ENCODE assay signal across 8 cellular contexts in genomic region chr9:99040911-99041582, GRCh38.
A peak's percentile ranks its signal among the peaks of the same experiment; 100 is the strongest.
DNase-seq lines count a peak whose midpoint lies in the region; ATAC-seq and TF ChIP-seq lines count a peak whose summit lies in the region.

No MANE protein-coding gene starts in this region.

- H3K36me3 Mint-ChIP-seq in type B pancreatic cell, result no peaks in the 10 kb centered on the region

- H3K9ac ChIP-seq in PC-3 (ENCODE audit: low read length) (no peak overlapping the region), fibroblast of lung (ENCODE audit: insufficient read depth, low read length) (no peak overlapping the region)

- peak; percentile 21 for DNase-seq in GDM1 (lab: John Stamatoyannopoulos, UW)
- peak; percentile 60 for DNase-seq in PC-3
- peak; percentile 60 to 92 for DNase-seq in fibroblast of lung (ENCODE audit: low read depth in 2 of 2)
- peak; percentile 85 for DNase-seq in renal cortical epithelial cell (ENCODE audit: low read depth)
- no peak for DNase-seq in NCI-H2227 (lab: John Stamatoyannopoulos, UW; ENCODE audit: unreplicated experiment)
- no peak for DNase-seq in HK-2 (ENCODE audit: unreplicated experiment)
- no peak for DNase-seq in activated gamma-delta T cell treated with Interleukin-2 at 50 U/mL for 16 hours
- DNase-seq in type B pancreatic cell (ENCODE audit: extremely low spot score, unreplicated experiment), result no peak

- H3K27me3 Mint-ChIP-seq in type B pancreatic cell, result peaks cover 3% of the 10 kb centered on the region

- H2AFZ ChIP-seq in PC-3 (ENCODE audit: low read length) (no peak overlapping the region), fibroblast of lung (ENCODE audit: low read length) (no peak overlapping the region)

- BruUV-seq in PC-3 (replicated peaks; lab: Mats Ljungman, UMichigan), result no TSS peak

- H3K36me3 ChIP-seq in PC-3 (ENCODE audit: low read depth, low read length) (no peaks in the 10 kb centered on the region), fibroblast of lung (ENCODE audit: control insufficient read depth, insufficient read depth, low read length) (no peaks in the 10 kb centered on the region)

- H3K9me3 ChIP-seq in PC-3 (ENCODE audit: low read length) (no peaks in the 10 kb centered on the region), fibroblast of lung (ENCODE audit: control insufficient read depth, insufficient read depth, low read depth, low read length) (no peaks in the 10 kb centered on the region)

- peak; percentile 70 for ATAC-seq in PC-3

- H3F3A ChIP-seq in PC-3 (ENCODE audit: low read length, unreplicated experiment), result no peaks in the 10 kb centered on the region

- H3K79me2 ChIP-seq in PC-3 (ENCODE audit: low read length), result no peaks in the 10 kb centered on the region
- H3K79me2 ChIP-seq in fibroblast of lung (ENCODE audit: control insufficient read depth, insufficient read depth, low read length), result no peaks in the 10 kb centered on the region

- H3K4me2 ChIP-seq in PC-3 (ENCODE audit: low read length) (peak overlapping the region; percentile 41), fibroblast of lung (ENCODE audit: extremely low read depth, insufficient read depth, low read length) (peak overlapping the region; percentile 28)

- CTCF ChIA-PET in PC-3 (lab: Charles Lee), result no interaction called here

- POLR2A ChIA-PET in PC-3 (lab: Charles Lee; ENCODE audit: unreplicated experiment), result no interaction called here

- TF ChIP-seq CTCF in PC-3 (conservative IDR thresholded peaks at IDR 0.05; ENCODE audit: low read depth, low read length) (no peak), fibroblast of lung (conservative IDR thresholded peaks at IDR 0.05 in 1 of 2, IDR thresholded peaks at IDR 0.05 in 1 of 2; ENCODE audit: low read depth in 1 of 2, low read length in 2 of 2) (no peak), type B pancreatic cell (conservative IDR thresholded peaks at IDR 0.05) (no peak)

- no peak overlapping the region for H3K4me3 Mint-ChIP-seq in type B pancreatic cell

- no peaks in the 10 kb centered on the region for H4K20me1 ChIP-seq in PC-3 (ENCODE audit: low read length)
- no peaks in the 10 kb centered on the region for H4K20me1 ChIP-seq in fibroblast of lung (ENCODE audit: control insufficient read depth, extremely low read depth, insufficient read depth, low read length)

- H3K4me3 ChIP-seq in PC-3 (ENCODE audit: low read length) (no peak overlapping the region), fibroblast of lung (replicated peaks in 1 of 4; ENCODE audit: control extremely low read depth in 1 of 4, insufficient read depth in 1 of 4, low read depth in 3 of 4, low read length in 4 of 4) (no peak overlapping the region)

- peaks cover 9% of the 10 kb centered on the region for H3K9me3 Mint-ChIP-seq in type B pancreatic cell

- H3K27ac Mint-ChIP-seq in type B pancreatic cell, result no peak overlapping the region

- H3K4me1 Mint-ChIP-seq in type B pancreatic cell (ENCODE audit: unreplicated experiment), result peaks cover 9% of the 10 kb centered on the region

- intact Hi-C loops in PC-3 (cut with micrococcal nuclease), result no loop called here

- no peaks in the 10 kb centered on the region for H3K9me2 ChIP-seq in PC-3 (replicated peaks; ENCODE audit: low read length)

- H3K27ac ChIP-seq in PC-3 (ENCODE audit: low read length) (peak overlapping the region; percentile 35), fibroblast of lung (ENCODE audit: insufficient read depth, low read length) (peak overlapping the region; percentile 26)

- H3K27me3 ChIP-seq in PC-3 (ENCODE audit: low read length) (no peaks in the 10 kb centered on the region), fibroblast of lung (ENCODE audit: control insufficient read depth, insufficient read depth, low read length) (no peaks in the 10 kb centered on the region)

- H3K4me1 ChIP-seq in PC-3 (ENCODE audit: insufficient read depth, low read length) (peaks cover 24% of the 10 kb centered on the region), fibroblast of lung (ENCODE audit: control insufficient read depth, extremely low read depth, insufficient read depth, low read length) (peaks cover 20% of the 10 kb centered on the region)

Comparison
In these comparisons a context has a peak if more than half of its experiments do, and no peak if none do; other contexts are left out.
1. DNase-seq: peak in GDM1 (single experiment), PC-3 (single experiment), fibroblast of lung (2 of 2) and renal cortical epithelial cell (single experiment); none in NCI-H2227 (single experiment), HK-2 (single experiment), activated gamma-delta T cell treated with Interleukin-2 at 50 U/mL for 16 hours (single experiment) and type B pancreatic cell (single experiment).